In the genomic region with DNA sequence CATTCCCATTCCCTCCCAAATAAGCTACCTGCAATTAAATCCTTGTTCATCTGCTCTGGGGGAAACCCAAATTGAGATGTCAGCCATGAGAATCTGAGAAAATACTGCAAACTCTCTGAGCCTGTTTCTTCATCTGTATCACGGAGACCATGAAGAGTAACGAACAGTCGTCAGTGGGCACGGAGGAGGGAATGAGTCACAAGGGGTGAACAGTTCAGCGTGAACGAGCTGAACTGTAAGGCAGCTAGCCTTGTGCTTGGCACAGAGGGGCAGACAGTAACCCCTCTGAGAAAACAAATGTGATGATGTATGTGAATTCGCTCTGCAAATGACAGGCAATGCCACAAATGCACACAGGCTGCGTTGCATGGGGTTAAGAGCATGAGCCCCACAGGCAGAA, we compare ENCODE assay signal across 11 cellular contexts.
A peak's percentile ranks its signal among the peaks of the same experiment; 100 is the strongest.
DNase-seq lines count a peak whose midpoint lies in the region; ATAC-seq and TF ChIP-seq lines count a peak whose summit lies in the region.
"Had no signal": no experiment of that assay in that cellular context is flagged by ENCODE, and none has a peak within 500 bp of the region (broad histone marks: within the 10 kb centered on the region; RNA-seq: fewer than 3 reads in every experiment).

No MANE protein-coding gene starts in this region.

- peak overlapping the region; percentile 57 for H3K4me2 ChIP-seq in skeletal muscle satellite cell (ENCODE audit: low read length)
- H3K4me2 ChIP-seq in smooth muscle cell: no peak overlapping the region

- no peak for ATAC-seq in GM19452 (IDR thresholded peaks at IDR 0.05; ENCODE audit: unreplicated experiment)
- ATAC-seq in GM18861 (IDR thresholded peaks at IDR 0.05; ENCODE audit: unreplicated experiment): no peak

- no peak overlapping the region for H3K4me3 ChIP-seq in skeletal muscle satellite cell (ENCODE audit: low read length)
- H3K4me3 ChIP-seq in smooth muscle cell: no peak overlapping the region

- H3K36me3 ChIP-seq in skeletal muscle satellite cell (ENCODE audit: insufficient read depth, low read length) (no peaks in the 10 kb centered on the region), smooth muscle cell (ENCODE audit: low read depth) (no peaks in the 10 kb centered on the region)

- H3K9me3 ChIP-seq in skeletal muscle satellite cell (replicated peaks; ENCODE audit: low read length) (no peaks in the 10 kb centered on the region), smooth muscle cell (replicated peaks; ENCODE audit: low read depth) (no peaks in the 10 kb centered on the region)

- H2AFZ ChIP-seq in smooth muscle cell (ENCODE audit: low read depth): no peak overlapping the region
- H2AFZ ChIP-seq: parathyroid adenoma had no signal

- no peaks in the 10 kb centered on the region for H4K20me1 ChIP-seq in smooth muscle cell (ENCODE audit: low read depth)

- peak overlapping the region; percentile 31 for H3K9ac ChIP-seq in skeletal muscle satellite cell (ENCODE audit: low read depth, low read length)
- no peak overlapping the region for H3K9ac ChIP-seq in smooth muscle cell (ENCODE audit: low read depth)
- H3K9ac ChIP-seq: parathyroid adenoma had no signal

- peaks cover 18% of the 10 kb centered on the region for H3K4me1 ChIP-seq in skeletal muscle satellite cell (ENCODE audit: control insufficient read depth, insufficient read depth, low read length)
- H3K4me1 ChIP-seq in smooth muscle cell (ENCODE audit: low read depth): no peaks in the 10 kb centered on the region
- H3K4me1 ChIP-seq: parathyroid adenoma had no signal

- no peaks in the 10 kb centered on the region for H3F3A ChIP-seq in smooth muscle cell (ENCODE audit: low read depth)

- peak; percentile 65 for DNase-seq in AG08396 (ENCODE audit: low spot score)
- DNase-seq in M059J (ENCODE audit: low read depth): peak; percentile 32
- peak; percentile 12 for DNase-seq in brain pericyte (ENCODE audit: low read depth, low spot score)
- no peak for DNase-seq in smooth muscle cell (lab: John Stamatoyannopoulos, UW; ENCODE audit: unreplicated experiment)
- DNase-seq in SHP77 (lab: John Stamatoyannopoulos, UW): no peak
- DNase-seq: NCI-H2081 treated with DMSO at 0.1 percent for 48 hours, trophoblast cell had no signal

- no peak for TF ChIP-seq CTCF in smooth muscle cell (IDR thresholded peaks at IDR 0.05; ENCODE audit: borderline replicate concordance, insufficient read depth, poor library complexity, severe bottlenecking)

- no peak overlapping the region for H3K27ac ChIP-seq in smooth muscle cell (ENCODE audit: low read depth)
- H3K27ac ChIP-seq: parathyroid adenoma had no signal

- H3K79me2 ChIP-seq in smooth muscle cell (ENCODE audit: low read depth): no peaks in the 10 kb centered on the region
- H3K79me2 ChIP-seq: parathyroid adenoma had no signal

- H3K27me3 ChIP-seq in skeletal muscle satellite cell (ENCODE audit: control insufficient read depth, insufficient read depth, low read length) (no peaks in the 10 kb centered on the region), smooth muscle cell (ENCODE audit: low read depth) (no peaks in the 10 kb centered on the region)

- WGBS in smooth muscle cell (ENCODE audit: low lambda C conversion rate): 39% methylated on average over 8 of the region's 8 CpGs

Comparison
In these comparisons a context has a peak if more than half of its experiments do, and no peak if none do; other contexts are left out.
1. DNase-seq: peak in AG08396 (single experiment), M059J (single experiment) and brain pericyte (single experiment); none in smooth muscle cell (single experiment) and SHP77 (0 of 2).